Comparison of ENCODE assay signal across 9 cellular contexts in genomic region chrX:118420462-118420861, GRCh38.
DNase-seq lines count a peak whose midpoint lies in the region; ATAC-seq, FAIRE-seq and TF ChIP-seq lines count a peak whose summit lies in the region.
"Had no signal": no experiment of that assay in that cellular context is flagged by ENCODE, and none has a peak within 500 bp of the region (broad histone marks: within the 10 kb centered on the region; RNA-seq: fewer than 3 reads in every experiment).

No MANE protein-coding gene starts in this region.

- no peak overlapping the region for H3K4me2 ChIP-seq in neural progenitor cell

- H3K4me1 ChIP-seq in CD8-positive, alpha-beta T cell (ENCODE audit: insufficient read depth, low read length), result no peaks in the 10 kb centered on the region
- H3K4me1 ChIP-seq in vagina (no peaks in the 10 kb centered on the region), neural progenitor cell (no peaks in the 10 kb centered on the region)

- H3K27ac ChIP-seq in CD8-positive, alpha-beta T cell (ENCODE audit: low read depth, low read length), result no peak overlapping the region
- no peak overlapping the region for H3K27ac ChIP-seq in vagina
- no peak overlapping the region for H3K27ac ChIP-seq in neural progenitor cell

- H3K36me3 ChIP-seq in CD8-positive, alpha-beta T cell (ENCODE audit: insufficient read depth, low read length), result no peaks in the 10 kb centered on the region
- H3K36me3 ChIP-seq in vagina, result no peaks in the 10 kb centered on the region
- no peaks in the 10 kb centered on the region for H3K36me3 ChIP-seq in neural progenitor cell

- intact Hi-C loops in CD8-positive, alpha-beta T cell (cut with DNase I, micrococcal nuclease), result no loop called here
- intact Hi-C loops in left ventricle myocardium superior (cut with micrococcal nuclease), result no loop called here
- intact Hi-C loops in vagina (cut with DNase I), result no loop called here

- H3K4me1 Mint-ChIP-seq in CD8-positive, alpha-beta T cell (ENCODE audit: low read depth), result peaks cover 18% of the 10 kb centered on the region
- peaks cover 14% of the 10 kb centered on the region for H3K4me1 Mint-ChIP-seq in neural progenitor cell

- no peaks in the 10 kb centered on the region for H3F3A ChIP-seq in neural progenitor cell (ENCODE audit: low read depth)

- CTCF ChIA-PET in CD8-positive, alpha-beta T cell (lab: Charles Lee), result no interaction called here

- H4K20me1 ChIP-seq in neural progenitor cell (ENCODE audit: low read depth), result no peaks in the 10 kb centered on the region

- peak overlapping the region; percentile 19 for H3K27ac Mint-ChIP-seq in CD8-positive, alpha-beta T cell
- H3K27ac Mint-ChIP-seq in neural progenitor cell, result no peak overlapping the region

- no peak overlapping the region for H3K4me3 ChIP-seq in CD8-positive, alpha-beta T cell (ENCODE audit: low read depth, low read length)
- no peak overlapping the region for H3K4me3 ChIP-seq in vagina
- H3K4me3 ChIP-seq in neural progenitor cell, result no peak overlapping the region
- H3K4me3 ChIP-seq: skin epidermis had no signal

- no peaks in the 10 kb centered on the region for H3K27me3 Mint-ChIP-seq in CD8-positive, alpha-beta T cell (ENCODE audit: low read depth)
- no peaks in the 10 kb centered on the region for H3K27me3 Mint-ChIP-seq in neural progenitor cell (ENCODE audit: insufficient read depth, low read depth)

- no peak overlapping the region for H3K4me3 Mint-ChIP-seq in CD8-positive, alpha-beta T cell
- H3K4me3 Mint-ChIP-seq in neural progenitor cell, result no peak overlapping the region

- H3K9me3 Mint-ChIP-seq in CD8-positive, alpha-beta T cell, result no peaks in the 10 kb centered on the region
- peaks cover 13% of the 10 kb centered on the region for H3K9me3 Mint-ChIP-seq in neural progenitor cell

- no peaks in the 10 kb centered on the region for H3K9me3 ChIP-seq in CD8-positive, alpha-beta T cell (ENCODE audit: low read length)
- H3K9me3 ChIP-seq in vagina, result no peaks in the 10 kb centered on the region
- no peaks in the 10 kb centered on the region for H3K9me3 ChIP-seq in neural progenitor cell (ENCODE audit: low read depth)

- no peak overlapping the region for H2AFZ ChIP-seq in neural progenitor cell (replicated peaks)

- H3K9ac ChIP-seq in neural progenitor cell, result no peak overlapping the region

- peaks cover 59% of the 10 kb centered on the region for H3K36me3 Mint-ChIP-seq in CD8-positive, alpha-beta T cell
- peaks cover 47% of the 10 kb centered on the region for H3K36me3 Mint-ChIP-seq in neural progenitor cell

- POLR2A ChIA-PET in CD8-positive, alpha-beta T cell (lab: Charles Lee), result no interaction called here

- no peak for TF ChIP-seq CTCF in CD8-positive, alpha-beta T cell (IDR thresholded peaks at IDR 0.05)
- no peak for TF ChIP-seq CTCF in vagina (IDR thresholded peaks at IDR 0.05)
- TF ChIP-seq CTCF in neural progenitor cell (IDR thresholded peaks at IDR 0.05), result no peak

- no peaks in the 10 kb centered on the region for H3K79me2 ChIP-seq in neural progenitor cell (ENCODE audit: low read depth)

- no peak for ATAC-seq in CD8-positive, alpha-beta T cell
- ATAC-seq in GM21390 (IDR thresholded peaks at IDR 0.05; ENCODE audit: unreplicated experiment) (peak; percentile 76), left ventricle myocardium superior (peak; percentile 68)

- no peak for DNase-seq in CD8-positive, alpha-beta T cell
- DNase-seq in NCI-H2107 (lab: John Stamatoyannopoulos, UW) (peak; percentile 0), left ventricle myocardium superior (no peak), HuH-7.5 (ENCODE audit: low spot score) (no peak), vagina (ENCODE audit: extremely low spot score in 2 of 2) (no peak), neural progenitor cell (ENCODE audit: low spot score) (no peak), urothelium cell line (ENCODE audit: low spot score) (no peak)

- no peak for TF ChIP-seq POLR2A in vagina (IDR thresholded peaks at IDR 0.05)

- no peak for FAIRE-seq in urothelium cell line (lab: Jason Lieb, UNC)

- no peaks in the 10 kb centered on the region for H3K27me3 ChIP-seq in CD8-positive, alpha-beta T cell (ENCODE audit: insufficient read depth, low read length)
- no peaks in the 10 kb centered on the region for H3K27me3 ChIP-seq in vagina
- no peaks in the 10 kb centered on the region for H3K27me3 ChIP-seq in neural progenitor cell
